1 cellular context compared by ENCODE assay signal in genomic region chr7:65981965-65982792, GRCh38.
A peak's percentile ranks its signal among the peaks of the same experiment; 100 is the strongest.
TF ChIP-seq lines count a peak whose summit lies in the region.

GUSB (minus strand) TSS chr7:65982213; CDS start chr7:65982183, 30 bp downstream.

TF ChIP-seq in HepG2, 621 proteins besides CTCF, POLR2A, EP300 and RAD21 (continued from another document and continues in another):
- TF ChIP-seq ZNF280D (CRISPR knock-in tag; IDR thresholded peaks at IDR 0.05): peak; percentile 59; the same call in 1 of the 2 replicates
- no peak; the same call in 1 of the 2 replicates for TF ChIP-seq TP53 (CRISPR knock-in tag; conservative IDR thresholded peaks at IDR 0.05)
- peak; percentile 94; the same call in 1 of the 2 replicates for TF ChIP-seq ZSCAN5A (CRISPR knock-in tag; IDR thresholded peaks at IDR 0.05; ENCODE audit: borderline replicate concordance)
- TF ChIP-seq SAFB2 (CRISPR knock-in tag; IDR thresholded peaks at IDR 0.05; ENCODE audit: borderline replicate concordance, low read depth): peak; percentile 62; the same call in 1 of the 2 replicates
- no peak for TF ChIP-seq CENPBD1 (CRISPR knock-in tag; IDR thresholded peaks at IDR 0.05; ENCODE audit: borderline replicate concordance, low read depth)
- no peak for TF ChIP-seq PTBP1 (IDR thresholded peaks at IDR 0.05; ENCODE audit: low read depth, low read length, poor library complexity, severe bottlenecking)
- TF ChIP-seq ZBED4 (CRISPR knock-in tag; IDR thresholded peaks at IDR 0.05; ENCODE audit: borderline replicate concordance): peak; percentile 90
- peak; percentile 98 for TF ChIP-seq ERF (CRISPR knock-in tag; IDR thresholded peaks at IDR 0.05)
- TF ChIP-seq ZNF792 (CRISPR knock-in tag; IDR thresholded peaks at IDR 0.05): peak; percentile 77
- peak; percentile 91; the same call in 1 of the 2 replicates for TF ChIP-seq ZNF44 (CRISPR knock-in tag; IDR thresholded peaks at IDR 0.05)
- peak; percentile 78 to 98; a peak in 2 of 4 replicates for TF ChIP-seq KLF16 (CRISPR knock-in tag; IDR thresholded peaks at IDR 0.05)
- peak; percentile 94; the same call in 1 of the 2 replicates for TF ChIP-seq FOXC1 (CRISPR knock-in tag; IDR thresholded peaks at IDR 0.05; ENCODE audit: borderline replicate concordance)
- peak; percentile 91 for TF ChIP-seq DMAP1 (CRISPR knock-in tag; IDR thresholded peaks at IDR 0.05)
- TF ChIP-seq ZBTB3 (CRISPR knock-in tag; IDR thresholded peaks at IDR 0.05; ENCODE audit: borderline replicate concordance, low read depth): no peak
- 0 out of 2 replicates have a peak, but pooled peaks have one; percentile 68 for TF ChIP-seq ADNP (CRISPR knock-in tag; IDR thresholded peaks at IDR 0.05)
- peak; percentile 84 for TF ChIP-seq ASH2L (IDR thresholded peaks at IDR 0.05; ENCODE audit: insufficient read length, low read depth, low read length)
- TF ChIP-seq NCOR1 (IDR thresholded peaks at IDR 0.05; ENCODE audit: borderline replicate concordance, low read length): no peak
- no peak for TF ChIP-seq MLLT10 (CRISPR knock-in tag; IDR thresholded peaks at IDR 0.05)
- TF ChIP-seq KLF12 (CRISPR knock-in tag; IDR thresholded peaks at IDR 0.05; ENCODE audit: borderline replicate concordance): peak; percentile 99
- peak; percentile 85 for TF ChIP-seq SMAD3 (CRISPR knock-in tag; IDR thresholded peaks at IDR 0.05)
- no peak for TF ChIP-seq GABPA (IDR thresholded peaks at IDR 0.05; ENCODE audit: low read depth, low read length)
- TF ChIP-seq GABPA (CRISPR knock-in tag; IDR thresholded peaks at IDR 0.05; ENCODE audit: low read depth): peak; percentile 71
- no peak for TF ChIP-seq GLI4 (CRISPR knock-in tag; IDR thresholded peaks at IDR 0.05; ENCODE audit: borderline replicate concordance)
- TF ChIP-seq NR3C1 (CRISPR knock-in tag; IDR thresholded peaks at IDR 0.05): no peak
- TF ChIP-seq RCOR2 (CRISPR knock-in tag; IDR thresholded peaks at IDR 0.05): 0 out of 2 replicates have a peak, but pooled peaks have one; percentile 31
- TF ChIP-seq ZNF740 (CRISPR knock-in tag; IDR thresholded peaks at IDR 0.05): peak; percentile 64
- no peak for TF ChIP-seq FOXK2 (IDR thresholded peaks at IDR 0.05)
- peak; percentile 96 for TF ChIP-seq TOPORS (CRISPR knock-in tag; IDR thresholded peaks at IDR 0.05)
- no peak for TF ChIP-seq ZBTB40 (IDR thresholded peaks at IDR 0.05)
- peak; percentile 95 for TF ChIP-seq ZBTB40 (CRISPR knock-in tag; IDR thresholded peaks at IDR 0.05)
- peak; percentile 92; the same call in 1 of the 2 replicates for TF ChIP-seq ZNF556 (CRISPR knock-in tag; IDR thresholded peaks at IDR 0.05; ENCODE audit: borderline replicate concordance)
- TF ChIP-seq KDM6A (CRISPR knock-in tag; IDR thresholded peaks at IDR 0.05; ENCODE audit: low read depth): no peak
- peak; percentile 90 for TF ChIP-seq NFAT5 (CRISPR knock-in tag; IDR thresholded peaks at IDR 0.05)
- no peak for TF ChIP-seq SMARCE1 (IDR thresholded peaks at IDR 0.05; ENCODE audit: borderline replicate concordance)
- peak; percentile 38; the same call in 1 of the 2 replicates for TF ChIP-seq ZNF598 (CRISPR knock-in tag; IDR thresholded peaks at IDR 0.05; ENCODE audit: borderline replicate concordance)
